Comparison of ENCODE assay signal across 18 cellular contexts in the genomic region with DNA sequence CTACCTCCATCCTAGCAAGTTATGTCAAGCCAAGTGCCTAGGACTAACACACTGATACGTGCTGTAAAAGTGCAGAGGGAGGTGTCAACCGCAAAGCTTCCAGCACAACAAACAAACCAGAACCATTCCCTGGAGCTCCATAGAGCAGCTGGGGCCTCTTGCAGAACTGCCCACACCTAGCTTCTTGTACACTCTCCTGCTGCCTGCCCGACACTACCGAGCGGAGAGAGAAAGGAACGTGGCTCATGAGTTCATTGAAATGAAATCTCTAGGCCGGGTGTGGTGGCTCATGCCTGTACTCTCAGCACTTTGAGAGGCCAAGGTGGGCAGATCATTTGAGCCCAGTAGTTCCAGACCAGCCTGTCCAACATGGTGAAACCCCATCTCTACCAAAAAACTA.
DNase-seq lines count a peak whose midpoint lies in the region; ATAC-seq and TF ChIP-seq lines count a peak whose summit lies in the region.
"Had no signal": no experiment of that assay in that cellular context is flagged by ENCODE, and none has a peak within 500 bp of the region (broad histone marks: within the 10 kb centered on the region; RNA-seq: fewer than 3 reads in every experiment).

No MANE protein-coding gene starts in this region.

- DNase-seq in Right ventricle myocardium inferior (ENCODE audit: missing footprints) (peak; percentile 39), right cardiac atrium (no peak), omental fat pad (ENCODE audit: low spot score) (no peak), amygdala (lab: John Stamatoyannopoulos, UW) (no peak)
- no peak for DNase-seq in central memory CD8-positive, alpha-beta T cell (ENCODE audit: low spot score in 2 of 2)
- DNase-seq in natural killer cell treated with Interleukin-12 subunit alpha and Interleukin-12 subunit beta and Interleukin-15 and Interleukin-18, amount 100 ng/mL, for 72 hours (ENCODE audit: low spot score): peak; percentile 39
- DNase-seq: DMS79 treated with DMSO at 0.1 percent for 48 hours, H7, HFFc6, KG1, NCI-H1417, NCI-H187 treated with DMSO at 0.1 percent for 48 hours, NCI-H226, NCI-H524, NCI-H82, RPMI8226 had no signal

- peaks cover 79% of the 10 kb centered on the region for H3K36me3 Mint-ChIP-seq in central memory CD8-positive, alpha-beta T cell (ENCODE audit: insufficient read depth)
- peaks cover 12% of the 10 kb centered on the region for H3K36me3 Mint-ChIP-seq in natural killer cell treated with Interleukin-12 subunit alpha and Interleukin-12 subunit beta and Interleukin-15 and Interleukin-18, amount 100 ng/mL, for 72 hours

- H3K4me3 Mint-ChIP-seq in central memory CD8-positive, alpha-beta T cell: peak overlapping the region; percentile 36
- H3K4me3 Mint-ChIP-seq in natural killer cell treated with Interleukin-12 subunit alpha and Interleukin-12 subunit beta and Interleukin-15 and Interleukin-18, amount 100 ng/mL, for 72 hours: peak overlapping the region; percentile 98
- H3K4me3 Mint-ChIP-seq: HFFc6 had no signal

- no peaks in the 10 kb centered on the region for H3K9me3 ChIP-seq in right cardiac atrium (ENCODE audit: control insufficient read depth, low read length)

- no peak overlapping the region for H3K4me3 ChIP-seq in right cardiac atrium (ENCODE audit: low read length)

- H3K27me3 Mint-ChIP-seq in central memory CD8-positive, alpha-beta T cell: no peaks in the 10 kb centered on the region
- H3K27me3 Mint-ChIP-seq in natural killer cell treated with Interleukin-12 subunit alpha and Interleukin-12 subunit beta and Interleukin-15 and Interleukin-18, amount 100 ng/mL, for 72 hours: no peaks in the 10 kb centered on the region

- no peak for ATAC-seq in Right ventricle myocardium inferior
- no peak for ATAC-seq in right cardiac atrium
- ATAC-seq in central memory CD8-positive, alpha-beta T cell (replicated peaks; ENCODE audit: extremely low read depth, poor library complexity, severe bottlenecking): no peak
- ATAC-seq in natural killer cell treated with Interleukin-12 subunit alpha and Interleukin-12 subunit beta and Interleukin-15 and Interleukin-18, amount 100 ng/mL, for 72 hours: no peak
- no peak for ATAC-seq in GM18498 (IDR thresholded peaks at IDR 0.05; ENCODE audit: unreplicated experiment)
- no peak for ATAC-seq in omental fat pad (ENCODE audit: low FRiP score)

- H3K4me1 ChIP-seq in right cardiac atrium (ENCODE audit: control insufficient read depth, insufficient read depth, low read length): peaks cover 2% of the 10 kb centered on the region

- H3K27ac Mint-ChIP-seq in central memory CD8-positive, alpha-beta T cell (ENCODE audit: low read depth): peak overlapping the region; percentile 81
- H3K27ac Mint-ChIP-seq in natural killer cell treated with Interleukin-12 subunit alpha and Interleukin-12 subunit beta and Interleukin-15 and Interleukin-18, amount 100 ng/mL, for 72 hours: peak overlapping the region; percentile 98
- H3K27ac Mint-ChIP-seq: HFFc6 had no signal

- peaks cover 64% of the 10 kb centered on the region for H3K4me1 Mint-ChIP-seq in central memory CD8-positive, alpha-beta T cell
- H3K4me1 Mint-ChIP-seq in natural killer cell treated with Interleukin-12 subunit alpha and Interleukin-12 subunit beta and Interleukin-15 and Interleukin-18, amount 100 ng/mL, for 72 hours (ENCODE audit: low read depth in 2 of 2): peaks cover 56 to 73% of the 10 kb centered on the region in 2 donors

- no peaks in the 10 kb centered on the region for H3K27me3 ChIP-seq in right cardiac atrium (ENCODE audit: control insufficient read depth, insufficient read depth)

- intact Hi-C loops in Right ventricle myocardium inferior (cut with DNase I) (no loop called here), right cardiac atrium (cut with DNase I) (no loop called here)

- 95% methylated on average over 7 of the region's 7 CpGs for WGBS in right cardiac atrium

- no peaks in the 10 kb centered on the region for H3K9me3 Mint-ChIP-seq in central memory CD8-positive, alpha-beta T cell
- H3K9me3 Mint-ChIP-seq in natural killer cell treated with Interleukin-12 subunit alpha and Interleukin-12 subunit beta and Interleukin-15 and Interleukin-18, amount 100 ng/mL, for 72 hours: no peaks in the 10 kb centered on the region

- H3K27ac ChIP-seq in right cardiac atrium (ENCODE audit: low read length): no peak overlapping the region
- H3K27ac ChIP-seq: C4-2B had no signal

- TF ChIP-seq CTCF in omental fat pad (IDR thresholded peaks at IDR 0.05): no peak

Comparison
In these comparisons a context has a peak if more than half of its experiments do, and no peak if none do; other contexts are left out.
1. DNase-seq: peak in Right ventricle myocardium inferior (single experiment) and natural killer cell treated with Interleukin-12 subunit alpha and Interleukin-12 subunit beta and Interleukin-15 and Interleukin-18, amount 100 ng/mL, for 72 hours (single experiment); none in right cardiac atrium (0 of 3), central memory CD8-positive, alpha-beta T cell (0 of 2), omental fat pad (single experiment) and amygdala (0 of 56).